12 cellular contexts compared by ENCODE assay signal in the genomic region with DNA sequence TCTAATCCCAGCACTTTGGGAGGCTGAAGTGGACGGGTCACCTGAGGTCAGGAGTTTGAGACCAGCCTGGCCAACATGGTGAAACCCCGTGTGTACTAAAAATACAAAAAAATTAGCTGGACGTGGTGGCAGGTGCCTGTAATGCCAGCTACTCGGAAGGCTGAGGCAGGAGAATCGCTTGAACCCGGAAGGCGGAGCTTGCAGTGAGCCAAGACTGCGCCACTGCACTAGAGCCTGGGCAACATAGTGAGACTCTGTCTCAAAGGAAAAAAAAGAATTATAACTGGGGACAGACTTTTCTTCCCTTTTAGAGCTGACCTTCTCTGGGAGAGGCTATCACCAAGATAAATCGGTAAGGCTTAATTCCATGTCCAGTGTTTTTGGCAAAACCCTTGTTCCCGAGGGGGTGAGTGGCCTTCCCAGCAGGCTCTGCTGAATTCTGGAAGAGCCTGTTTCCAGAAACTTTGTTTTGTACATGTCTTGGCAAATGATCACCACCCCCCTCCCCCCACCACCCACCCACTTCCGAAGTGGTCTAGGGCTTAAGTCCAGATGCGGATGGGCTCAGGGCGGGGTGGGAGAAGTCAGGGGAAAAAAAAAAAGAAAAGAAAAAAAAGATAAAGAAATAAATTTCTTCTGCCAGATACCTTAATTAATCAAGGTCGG. TPM values are rescaled to one million over a fixed set of nuclear protein-coding genes. Genes with fewer than 3 reads are reported as not detected.
DNase-seq lines count a peak whose midpoint lies in the region; ATAC-seq and TF ChIP-seq lines count a peak whose summit lies in the region.
"Had no signal": no experiment of that assay in that cellular context is flagged by ENCODE, and none has a peak within 500 bp of the region (broad histone marks: within the 10 kb centered on the region; RNA-seq: fewer than 3 reads in every experiment).

No MANE protein-coding gene starts in this region.

- no peaks in the 10 kb centered on the region for H3K27me3 Mint-ChIP-seq in activated T-cell treated with anti-CD3 and anti-CD28 coated beads, Interleukin-2, amount 50 U/mL, for 24 hours
- no peaks in the 10 kb centered on the region for H3K27me3 Mint-ChIP-seq in activated T-helper 2 cell treated with anti-CD3 and anti-CD28 coated beads, Interferon-gamma antibody, Interleukin-2, Interleukin-4, amounts not matched to agents 10 μg/mL and 5 μg/mL and 100 μg/mL, durations not matched to agents 14 hours and 24 hours and 36 hours (ENCODE audit: low read depth)
- H3K27me3 Mint-ChIP-seq: IgD-negative memory B cell had no signal

- TF ChIP-seq CTCF in lower lobe of right lung (IDR thresholded peaks at IDR 0.05) (no peak), thyroid gland (IDR thresholded peaks at IDR 0.05) (no peak), GM20000 (IDR thresholded peaks at IDR 0.05; ENCODE audit: extremely low read depth, missing control alignments) (no peak)

- peak overlapping the region; percentile 95 for H3K27ac ChIP-seq in lower lobe of right lung
- H3K27ac ChIP-seq in thyroid gland: peak overlapping the region; percentile 92 to 96 (median 93)

- H3K36me3 ChIP-seq in lower lobe of right lung (no peaks in the 10 kb centered on the region), thyroid gland (no peaks in the 10 kb centered on the region)

- H3K4me1 ChIP-seq in lower lobe of right lung (peaks cover 16% of the 10 kb centered on the region), thyroid gland (peaks cover 15 to 17% of the 10 kb centered on the region in 2 donors)

- WGBS in thyroid gland, 2 donors: 73 to 78% methylated on average over 14 of the region's 14 CpGs

- peak overlapping the region; percentile 90 for H3K27ac Mint-ChIP-seq in activated T-cell treated with anti-CD3 and anti-CD28 coated beads, Interleukin-2, amount 50 U/mL, for 24 hours
- H3K27ac Mint-ChIP-seq in activated T-helper 2 cell treated with anti-CD3 and anti-CD28 coated beads, Interferon-gamma antibody, Interleukin-2, Interleukin-4, amounts not matched to agents 10 μg/mL and 5 μg/mL and 100 μg/mL, durations not matched to agents 14 hours and 24 hours and 36 hours: no peak overlapping the region

- no peak for ATAC-seq in lower lobe of right lung

- no peak for DNase-seq in activated T-cell treated with anti-CD3 and anti-CD28 coated beads, Interleukin-2, amount 50 U/mL, for 24 hours
- no peak for DNase-seq in activated T-cell treated with anti-CD3 and anti-CD28 coated beads, Interleukin-2, amount 50 U/mL, for 1 hour
- no peak for DNase-seq in activated T-helper 2 cell treated with anti-CD3 and anti-CD28 coated beads, Interferon-gamma antibody, Interleukin-2, Interleukin-4, amounts not matched to agents 10 μg/mL and 5 μg/mL and 100 μg/mL, durations not matched to agents 14 hours and 24 hours and 36 hours (ENCODE audit: low spot score)
- no peak for DNase-seq in lower lobe of right lung
- DNase-seq in thyroid gland: peak in 1 of 2 donors; percentile 16
- DNase-seq in mesenteric fat pad (ENCODE audit: low spot score): no peak
- DNase-seq in GM20000 (ENCODE audit: low spot score): no peak
- DNase-seq in LoVo (ENCODE audit: low spot score): no peak
- DNase-seq: DMS79 treated with DMSO at 0.1 percent for 48 hours, NCI-H2171 treated with DMSO at 0.1 percent for 48 hours, SIG-M5 had no signal

- H3K9me3 ChIP-seq in lower lobe of right lung (no peaks in the 10 kb centered on the region), thyroid gland (no peaks in the 10 kb centered on the region)

- peak overlapping the region; percentile 74 for H3K4me3 Mint-ChIP-seq in activated T-cell treated with anti-CD3 and anti-CD28 coated beads, Interleukin-2, amount 50 U/mL, for 24 hours
- H3K4me3 Mint-ChIP-seq in activated T-helper 2 cell treated with anti-CD3 and anti-CD28 coated beads, Interferon-gamma antibody, Interleukin-2, Interleukin-4, amounts not matched to agents 10 μg/mL and 5 μg/mL and 100 μg/mL, durations not matched to agents 14 hours and 24 hours and 36 hours (ENCODE audit: low read depth): peak overlapping the region; percentile 64

- H3K27me3 ChIP-seq in lower lobe of right lung (ENCODE audit: low read depth): no peaks in the 10 kb centered on the region
- no peaks in the 10 kb centered on the region for H3K27me3 ChIP-seq in thyroid gland

- H3K4me3 ChIP-seq in lower lobe of right lung (no peak overlapping the region), thyroid gland (replicated peaks in 1 of 3) (no peak overlapping the region)

- H3K9me3 Mint-ChIP-seq in activated T-cell treated with anti-CD3 and anti-CD28 coated beads, Interleukin-2, amount 50 U/mL, for 24 hours: no peaks in the 10 kb centered on the region
- H3K9me3 Mint-ChIP-seq in activated T-helper 2 cell treated with anti-CD3 and anti-CD28 coated beads, Interferon-gamma antibody, Interleukin-2, Interleukin-4, amounts not matched to agents 10 μg/mL and 5 μg/mL and 100 μg/mL, durations not matched to agents 14 hours and 24 hours and 36 hours: no peaks in the 10 kb centered on the region
- H3K9me3 Mint-ChIP-seq: IgD-negative memory B cell had no signal

- peaks cover 17% of the 10 kb centered on the region for H3K4me1 Mint-ChIP-seq in activated T-cell treated with anti-CD3 and anti-CD28 coated beads, Interleukin-2, amount 50 U/mL, for 24 hours (ENCODE audit: low read depth)
- H3K4me1 Mint-ChIP-seq in activated T-helper 2 cell treated with anti-CD3 and anti-CD28 coated beads, Interferon-gamma antibody, Interleukin-2, Interleukin-4, amounts not matched to agents 10 μg/mL and 5 μg/mL and 100 μg/mL, durations not matched to agents 14 hours and 24 hours and 36 hours (ENCODE audit: low read depth): peaks cover 9% of the 10 kb centered on the region

- intact Hi-C loops in activated T-helper 2 cell treated with anti-CD3 and anti-CD28 coated beads, Interferon-gamma antibody, Interleukin-2, Interleukin-4, amounts not matched to agents 10 μg/mL and 5 μg/mL and 100 μg/mL, durations not matched to agents 14 hours and 24 hours and 36 hours (cut with micrococcal nuclease): loop anchor here (2.0 to 5.0 kb wide), 3 partner anchors 47 to 123 kb away; a partner anchor contains a TSS
- intact Hi-C loops in lower lobe of right lung (cut with DNase I): no loop called here
- intact Hi-C loops in thyroid gland (cut with DNase I): loop anchor here (5.0 to 10.0 kb wide), 2 partner anchors 117 to 219 kb away; no protein-coding TSS in a partner anchor

- no peaks in the 10 kb centered on the region for H3K36me3 Mint-ChIP-seq in activated T-cell treated with anti-CD3 and anti-CD28 coated beads, Interleukin-2, amount 50 U/mL, for 24 hours (ENCODE audit: low read depth)
- H3K36me3 Mint-ChIP-seq in activated T-helper 2 cell treated with anti-CD3 and anti-CD28 coated beads, Interferon-gamma antibody, Interleukin-2, Interleukin-4, amounts not matched to agents 10 μg/mL and 5 μg/mL and 100 μg/mL, durations not matched to agents 14 hours and 24 hours and 36 hours (ENCODE audit: low read depth): no peaks in the 10 kb centered on the region
- H3K36me3 Mint-ChIP-seq: IgD-negative memory B cell had no signal

- TF ChIP-seq POLR2A in thyroid gland (IDR thresholded peaks at IDR 0.05): no peak

RNA-seq across cellular contexts. Expression of a gene that starts 32.3 kb away (rescaled TPM):
- total RNA-seq in activated T-helper 2 cell treated with anti-CD3 and anti-CD28 coated beads, Interferon-gamma antibody, Interleukin-2, Interleukin-4, amounts not matched to agents 10 μg/mL and 5 μg/mL and 100 μg/mL, durations not matched to agents 14 hours and 24 hours and 36 hours: 0.16 and 0.41 TPM in 2 replicates
- total RNA-seq in lower lobe of right lung (5.8 TPM), thyroid gland (1 to 10 TPM in 3 of 4 donors, under 1 TPM in 1; 0.54 to 7.6 (median 3.6) TPM), mesenteric fat pad (0.45 TPM)

RNA-seq across cellular contexts. Expression of a gene that starts 47.2 kb away (rescaled TPM):
- 105 TPM in 2 replicates for total RNA-seq in activated T-helper 2 cell treated with anti-CD3 and anti-CD28 coated beads, Interferon-gamma antibody, Interleukin-2, Interleukin-4, amounts not matched to agents 10 μg/mL and 5 μg/mL and 100 μg/mL, durations not matched to agents 14 hours and 24 hours and 36 hours
- total RNA-seq in lower lobe of right lung (74.8 TPM), thyroid gland (10 to 100 TPM; 50.0 to 67.4 (median 55.6) TPM), mesenteric fat pad (61.3 TPM)
